8 cellular contexts compared by ENCODE assay signal in genomic region chr11:44066732-44067131, GRCh38. TPM values are rescaled to one million over a fixed set of nuclear protein-coding genes. Genes with fewer than 3 reads are reported as not detected.
DNase-seq lines count a peak whose midpoint lies in the region; ATAC-seq and TF ChIP-seq lines count a peak whose summit lies in the region.

No MANE protein-coding gene starts in this region.

- no peak for TF ChIP-seq CTCF in activated CD8-positive, alpha-beta T cell treated with anti-CD3 and anti-CD28 coated beads for 36 hours (IDR thresholded peaks at IDR 0.05)
- TF ChIP-seq CTCF in gastroesophageal sphincter (IDR thresholded peaks at IDR 0.05) = no peak

- H3K27me3 ChIP-seq in BLaER1 (peaks cover 15% of the 10 kb centered on the region), gastroesophageal sphincter (no peaks in the 10 kb centered on the region)

- peak; percentile 85 for DNase-seq in HT-29 (ENCODE audit: low spot score)
- no peak for DNase-seq in activated CD8-positive, alpha-beta T cell treated with anti-CD3 and anti-CD28 coated beads for 36 hours
- DNase-seq in pulmonary artery endothelial cell (ENCODE audit: low read depth, low spot score) = peak; percentile 32
- DNase-seq in NCI-H1694 (lab: John Stamatoyannopoulos, UW) = no peak

- H3K9me3 ChIP-seq in BLaER1 = peaks cover 13% of the 10 kb centered on the region; the same call in 1 of the 2 replicates
- no peaks in the 10 kb centered on the region for H3K9me3 ChIP-seq in gastroesophageal sphincter

- H3K36me3 ChIP-seq in BLaER1 (no peaks in the 10 kb centered on the region), gastroesophageal sphincter (peaks cover 0 to 16% of the 10 kb centered on the region in 2 donors)

- intact Hi-C loops in activated CD8-positive, alpha-beta T cell treated with anti-CD3 and anti-CD28 coated beads for 36 hours (cut with micrococcal nuclease) = no loop called here

- H3K27ac ChIP-seq in BLaER1 (no peak overlapping the region), gastroesophageal sphincter (peak overlapping the region; percentile 78 to 94 (median 92))

- no peak for TF ChIP-seq POLR2A in gastroesophageal sphincter (IDR thresholded peaks at IDR 0.05)

- no peaks in the 10 kb centered on the region for H4K20me1 ChIP-seq in BLaER1

- no peak overlapping the region for H3K9ac ChIP-seq in BLaER1

- peak overlapping the region; percentile 80 for H3K4me3 Mint-ChIP-seq in activated CD8-positive, alpha-beta T cell treated with anti-CD3 and anti-CD28 coated beads for 36 hours

- no peaks in the 10 kb centered on the region for H3K36me3 Mint-ChIP-seq in activated CD8-positive, alpha-beta T cell treated with anti-CD3 and anti-CD28 coated beads for 36 hours (ENCODE audit: low read depth)

- no peak for TF ChIP-seq EP300 in gastroesophageal sphincter (IDR thresholded peaks at IDR 0.05)

- no peaks in the 10 kb centered on the region for H3K27me3 Mint-ChIP-seq in activated CD8-positive, alpha-beta T cell treated with anti-CD3 and anti-CD28 coated beads for 36 hours

- WGBS in gastroesophageal sphincter (ENCODE audit: low coverage in 1 of 2), 2 donors = 20 to 37% methylated on average over 6 to 7 of the region's 10 CpGs

- H3K4me3 ChIP-seq in BLaER1 (peak overlapping the region; percentile 59; the same call in 1 of the 2 replicates), gastroesophageal sphincter (peak overlapping the region; percentile 75)

- no peaks in the 10 kb centered on the region for H3K9me3 Mint-ChIP-seq in activated CD8-positive, alpha-beta T cell treated with anti-CD3 and anti-CD28 coated beads for 36 hours

- H3K4me2 ChIP-seq in BLaER1 = peak overlapping the region; percentile 70

- H3K4me1 Mint-ChIP-seq in activated CD8-positive, alpha-beta T cell treated with anti-CD3 and anti-CD28 coated beads for 36 hours (ENCODE audit: low read depth) = peaks cover 23% of the 10 kb centered on the region

- POLR2A ChIA-PET in activated CD8-positive, alpha-beta T cell treated with anti-CD3 and anti-CD28 coated beads for 36 hours (lab: Charles Lee) = no interaction called here

- H3K27ac Mint-ChIP-seq in activated CD8-positive, alpha-beta T cell treated with anti-CD3 and anti-CD28 coated beads for 36 hours = peak overlapping the region; percentile 90

- ATAC-seq in activated CD8-positive, alpha-beta T cell treated with anti-CD3 and anti-CD28 coated beads for 36 hours = no peak
- ATAC-seq in gastroesophageal sphincter (peak; percentile 10), HG02678 (IDR thresholded peaks at IDR 0.05; ENCODE audit: unreplicated experiment) (no peak), GM21360 (IDR thresholded peaks at IDR 0.05; ENCODE audit: unreplicated experiment) (no peak)

- CTCF ChIA-PET in activated CD8-positive, alpha-beta T cell treated with anti-CD3 and anti-CD28 coated beads for 36 hours (lab: Charles Lee) = interaction anchor here (0.6 to 4.8 kb wide), 6 partner anchors 10 to 237 kb away, joined by 3 to 43 read pairs (median 4); partner anchors contain the start of gene EXT2

- H3K4me1 ChIP-seq in BLaER1 (0 out of 2 replicates have a peak, but pooled peaks cover 5% of the 10 kb centered on the region), gastroesophageal sphincter (peaks cover 0 to 36% (median 6%) of the 10 kb centered on the region in 3 donors)

RNA-seq across cellular contexts. Expression of gene ACCS, which starts 0.7 kb away (rescaled TPM):
- total RNA-seq in HT-29 (2014; rRNA removed; shearing (Covaris generic)) = 14.2 and 18.5 TPM in 2 replicates
- total RNA-seq in activated CD8-positive, alpha-beta T cell treated with anti-CD3 and anti-CD28 coated beads for 36 hours = 1 to 10 TPM; 6.7 to 7.1 TPM
- 10 to 100 TPM in 3 of 4 donors, 1 to 10 TPM in 1; 4.5 to 26.3 (median 17.3) TPM for total RNA-seq in gastroesophageal sphincter
- 2.4 and 2.8 TPM in 2 replicates for total RNA-seq in pulmonary artery endothelial cell

RNA-seq across cellular contexts. Expression of gene ACCSL, which starts 19.0 kb away (rescaled TPM):
- total RNA-seq in HT-29 (2014; rRNA removed; shearing (Covaris generic)) = not detected in 2 replicates
- not detected for total RNA-seq in activated CD8-positive, alpha-beta T cell treated with anti-CD3 and anti-CD28 coated beads for 36 hours
- total RNA-seq in gastroesophageal sphincter (not detected), pulmonary artery endothelial cell (not detected in 2 replicates)

RNA-seq across cellular contexts. Expression of gene EXT2, which starts 28.7 kb away (rescaled TPM):
- 61.5 and 66.2 TPM in 2 replicates for total RNA-seq in HT-29 (2014; rRNA removed; shearing (Covaris generic))
- 10 to 100 TPM; 20.0 to 20.2 TPM for total RNA-seq in activated CD8-positive, alpha-beta T cell treated with anti-CD3 and anti-CD28 coated beads for 36 hours
- total RNA-seq in gastroesophageal sphincter (10 to 100 TPM; 63.9 to 66.6 (median 65.9) TPM), pulmonary artery endothelial cell (84.5 and 87.9 TPM in 2 replicates)

Comparison
In these comparisons a context has a peak if more than half of its experiments do, and no peak if none do; other contexts are left out.
1. DNase-seq: peak in HT-29 (single experiment) and pulmonary artery endothelial cell (single experiment); none in activated CD8-positive, alpha-beta T cell treated with anti-CD3 and anti-CD28 coated beads for 36 hours (single experiment) and NCI-H1694 (single experiment).